9 cellular contexts compared by ENCODE assay signal in genomic region chrX:149550454-149550853, GRCh38. TPM values are rescaled to one million over a fixed set of nuclear protein-coding genes. Genes with fewer than 3 reads are reported as not detected.
A peak's percentile ranks its signal among the peaks of the same experiment; 100 is the strongest.
DNase-seq lines count a peak whose midpoint lies in the region; ATAC-seq, FAIRE-seq and TF ChIP-seq lines count a peak whose summit lies in the region.
"Not testable (repeated sequence)": the region's sequence is repeated elsewhere in the genome, so short reads cannot be mapped to it uniquely, and the experiment has no call there.
"Had no signal": no experiment of that assay in that cellular context is flagged by ENCODE, and none has a peak within 500 bp of the region (broad histone marks: within the 10 kb centered on the region; RNA-seq: fewer than 3 reads in every experiment).

No MANE protein-coding gene starts in this region.

- not testable (repeated sequence) for H2BK5ac ChIP-seq in H1 (ENCODE audit: low read depth, low read length)

- H3K27ac Mint-ChIP-seq in activated CD8-positive, alpha-beta T cell treated with anti-CD3 and anti-CD28 coated beads for 36 hours = peak overlapping the region; percentile 49
- H3K27ac Mint-ChIP-seq in activated naive CD4-positive, alpha-beta T cell treated with anti-CD3 and anti-CD28 coated beads, Interleukin-2, amount 10 ng/mL, durations not matched to agents 7 days and 5 days = peak overlapping the region; percentile 28
- H3K27ac Mint-ChIP-seq in natural killer cell treated with Interleukin-12 subunit alpha and Interleukin-12 subunit beta and Interleukin-15 and Interleukin-18, amount 100 ng/mL, for 72 hours = not testable (repeated sequence)

- not testable (repeated sequence) for H3K27ac ChIP-seq in H1 (ENCODE audit: low read depth, low read length)

- not testable (repeated sequence) for H3K4me3 Mint-ChIP-seq in activated CD8-positive, alpha-beta T cell treated with anti-CD3 and anti-CD28 coated beads for 36 hours; activated naive CD4-positive, alpha-beta T cell treated with anti-CD3 and anti-CD28 coated beads, Interleukin-2, amount 10 ng/mL, durations not matched to agents 7 days and 5 days; natural killer cell treated with Interleukin-12 subunit alpha and Interleukin-12 subunit beta and Interleukin-15 and Interleukin-18, amount 100 ng/mL, for 72 hours

- H3K4me1 Mint-ChIP-seq in activated CD8-positive, alpha-beta T cell treated with anti-CD3 and anti-CD28 coated beads for 36 hours (ENCODE audit: low read depth); activated naive CD4-positive, alpha-beta T cell treated with anti-CD3 and anti-CD28 coated beads, Interleukin-2, amount 10 ng/mL, durations not matched to agents 7 days and 5 days; natural killer cell treated with Interleukin-12 subunit alpha and Interleukin-12 subunit beta and Interleukin-15 and Interleukin-18, amount 100 ng/mL, for 72 hours (ENCODE audit: low read depth in 2 of 2): not testable (repeated sequence)

- not testable (repeated sequence) for H2AFZ ChIP-seq in H1 (ENCODE audit: low read length)

- H2BK12ac ChIP-seq in H1 (ENCODE audit: low read depth, low read length) = not testable (repeated sequence)

- not testable (repeated sequence) for DNase-seq in GM18507 (ENCODE audit: extremely low spot score, insufficient read length, low read depth); H1 (ENCODE audit: low read depth in 1 of 2, low spot score in 2 of 2); natural killer cell treated with Interleukin-12 subunit alpha and Interleukin-12 subunit beta and Interleukin-15 and Interleukin-18, amount 100 ng/mL, for 72 hours (ENCODE audit: low spot score)
- peak; percentile 30 for DNase-seq in activated CD8-positive, alpha-beta T cell treated with anti-CD3 and anti-CD28 coated beads for 36 hours
- peak; percentile 32 for DNase-seq in activated naive CD4-positive, alpha-beta T cell treated with anti-CD3 and anti-CD28 coated beads, Interleukin-2, amount 10 ng/mL, durations not matched to agents 7 days and 5 days

- H2BK120ac ChIP-seq in H1 (replicated peaks; ENCODE audit: low read depth, low read length) = not testable (repeated sequence)

- H3K4me1 ChIP-seq in H1 (replicated peaks in 1 of 4; ENCODE audit: control insufficient read depth in 3 of 4, insufficient read depth in 4 of 4, low read length in 3 of 4) = not testable (repeated sequence)

- POLR2A ChIA-PET in activated CD8-positive, alpha-beta T cell treated with anti-CD3 and anti-CD28 coated beads for 36 hours (lab: Charles Lee); H1 (lab: Charles Lee; ENCODE audit: partially characterized antibody): not testable (repeated sequence)

- H3K79me2 ChIP-seq in H1 (ENCODE audit: control insufficient read depth in 1 of 2, insufficient read depth in 2 of 2, low read length in 2 of 2) = not testable (repeated sequence)

- not testable (repeated sequence) for H3K27me3 Mint-ChIP-seq in activated CD8-positive, alpha-beta T cell treated with anti-CD3 and anti-CD28 coated beads for 36 hours; activated naive CD4-positive, alpha-beta T cell treated with anti-CD3 and anti-CD28 coated beads, Interleukin-2, amount 10 ng/mL, durations not matched to agents 7 days and 5 days; natural killer cell treated with Interleukin-12 subunit alpha and Interleukin-12 subunit beta and Interleukin-15 and Interleukin-18, amount 100 ng/mL, for 72 hours

- not testable (repeated sequence) for H4K8ac ChIP-seq in H1 (ENCODE audit: extremely low read depth, insufficient read depth, low read length)

- H3K9ac ChIP-seq in H1 (replicated peaks in 1 of 4; ENCODE audit: extremely low read depth in 1 of 4, low read depth in 3 of 4, low read length in 3 of 4) = not testable (repeated sequence)

- no CpG with 5 or more reads among the region's 1 CpG for WGBS in H1 (ENCODE audit: extremely low coverage in 1 of 2, insufficient coverage in 1 of 2, insufficient read length in 1 of 2, insufficient replicate concordance in 2 of 2, low coverage in 1 of 2, low lambda C conversion rate in 2 of 2, missing lambda C conversion rate in 1 of 2), 2 experiments

- not testable (repeated sequence) for H3K18ac ChIP-seq in H1 (ENCODE audit: extremely low read depth, low read length)

- H3K36me3 ChIP-seq in H1 (ENCODE audit: control insufficient read depth in 2 of 4, insufficient read depth in 4 of 4, low read length in 3 of 4) = not testable (repeated sequence)

- H3K56ac ChIP-seq in H1 (replicated peaks; ENCODE audit: insufficient read length, low read depth, low read length) = not testable (repeated sequence)

- intact Hi-C loops in activated CD8-positive, alpha-beta T cell treated with anti-CD3 and anti-CD28 coated beads for 36 hours (cut with micrococcal nuclease) = not testable (repeated sequence)

- H3K4me2 ChIP-seq in H1 (ENCODE audit: insufficient read depth in 1 of 2, low read depth in 2 of 2, low read length in 2 of 2) = not testable (repeated sequence)

- H3K14ac ChIP-seq in H1 (ENCODE audit: insufficient read length) = not testable (repeated sequence)

- H3K79me1 ChIP-seq in H1 (ENCODE audit: low read depth, low read length) = not testable (repeated sequence)

- H3K23ac ChIP-seq in H1 (ENCODE audit: insufficient read length) = not testable (repeated sequence)

- H3K9me3 Mint-ChIP-seq in activated CD8-positive, alpha-beta T cell treated with anti-CD3 and anti-CD28 coated beads for 36 hours; activated naive CD4-positive, alpha-beta T cell treated with anti-CD3 and anti-CD28 coated beads, Interleukin-2, amount 10 ng/mL, durations not matched to agents 7 days and 5 days; natural killer cell treated with Interleukin-12 subunit alpha and Interleukin-12 subunit beta and Interleukin-15 and Interleukin-18, amount 100 ng/mL, for 72 hours: not testable (repeated sequence)

- peak; percentile 29 for ATAC-seq in activated CD8-positive, alpha-beta T cell treated with anti-CD3 and anti-CD28 coated beads for 36 hours
- peak; percentile 55 to 65 for ATAC-seq in natural killer cell treated with Interleukin-12 subunit alpha and Interleukin-12 subunit beta and Interleukin-15 and Interleukin-18, amount 100 ng/mL, for 72 hours

- TF ChIP-seq RAD21 in H1 (IDR thresholded peaks at IDR 0.05 in 1 of 2, conservative IDR thresholded peaks at IDR 0.05 in 1 of 2; ENCODE audit: low read depth in 2 of 2, low read length in 2 of 2) = not testable (repeated sequence)

- not testable (repeated sequence) for H2BK20ac ChIP-seq in H1 (ENCODE audit: low read length)

- H3K4me3 ChIP-seq in H1 (ENCODE audit: extremely low read depth in 1 of 4, insufficient read depth in 2 of 4, low read depth in 3 of 4, low read length in 4 of 4) = not testable (repeated sequence)

- not testable (repeated sequence) for H3K36me3 Mint-ChIP-seq in activated CD8-positive, alpha-beta T cell treated with anti-CD3 and anti-CD28 coated beads for 36 hours (ENCODE audit: low read depth); activated naive CD4-positive, alpha-beta T cell treated with anti-CD3 and anti-CD28 coated beads, Interleukin-2, amount 10 ng/mL, durations not matched to agents 7 days and 5 days; natural killer cell treated with Interleukin-12 subunit alpha and Interleukin-12 subunit beta and Interleukin-15 and Interleukin-18, amount 100 ng/mL, for 72 hours

- not testable (repeated sequence) for H2BK15ac ChIP-seq in H1 (ENCODE audit: low read length)

- H3K27me3 ChIP-seq in H1 (replicated peaks in 1 of 4; ENCODE audit: control insufficient read depth in 3 of 4, extremely low read depth in 1 of 4, insufficient read depth in 3 of 4, low read length in 3 of 4) = not testable (repeated sequence)

- not testable (repeated sequence) for H2AK5ac ChIP-seq in H1 (ENCODE audit: low read depth, low read length)

- TF ChIP-seq EP300 in H1 (IDR thresholded peaks at IDR 0.05; ENCODE audit: borderline replicate concordance in 1 of 2, low read depth in 2 of 2, low read length in 2 of 2) = not testable (repeated sequence)

- not testable (repeated sequence) for H4K5ac ChIP-seq in H1 (ENCODE audit: insufficient read length, low read depth, low read length)

- TF ChIP-seq POLR2A in H1 (IDR thresholded peaks at IDR 0.05; ENCODE audit: control extremely low read depth in 1 of 2, low read depth in 2 of 2, low read length in 2 of 2) = not testable (repeated sequence)

- TF ChIP-seq CTCF in activated CD8-positive, alpha-beta T cell treated with anti-CD3 and anti-CD28 coated beads for 36 hours (IDR thresholded peaks at IDR 0.05); H1 (IDR thresholded peaks at IDR 0.05; ENCODE audit: control extremely low read depth in 1 of 3, insufficient read depth in 1 of 3, low read depth in 1 of 3, low read length in 3 of 3): not testable (repeated sequence)

- not testable (repeated sequence) for H4K20me1 ChIP-seq in H1 (replicated peaks in 1 of 2; ENCODE audit: control insufficient read depth in 1 of 2, insufficient read depth in 2 of 2, low read length in 2 of 2)

- H3K4ac ChIP-seq in H1 (replicated peaks; ENCODE audit: insufficient read length, low read depth, low read length) = not testable (repeated sequence)

- H3K9me3 ChIP-seq in H1 (ENCODE audit: insufficient read depth in 2 of 2, low read depth in 1 of 2, low read length in 1 of 2) = not testable (repeated sequence)

- FAIRE-seq in GM18507 (lab: Jason Lieb, UNC) (peak; percentile 55), H1 (lab: Jason Lieb, UNC) (peak; percentile 94)

- H4K91ac ChIP-seq in H1 (replicated peaks; ENCODE audit: insufficient read length, low read length) = not testable (repeated sequence)

- CTCF ChIA-PET in activated CD8-positive, alpha-beta T cell treated with anti-CD3 and anti-CD28 coated beads for 36 hours (lab: Charles Lee); activated naive CD4-positive, alpha-beta T cell treated with anti-CD3 and anti-CD28 coated beads, Interleukin-2, amount 10 ng/mL, durations not matched to agents 7 days and 5 days (lab: Charles Lee); H1 (lab: Charles Lee; ENCODE audit: partially characterized antibody): not testable (repeated sequence)

- not testable (repeated sequence) for H3K23me2 ChIP-seq in H1 (ENCODE audit: low read depth, low read length)

RNA-seq across cellular contexts. Expression of gene HSFX3, which starts 0.7 kb away (rescaled TPM):
- total RNA-seq in activated CD8-positive, alpha-beta T cell treated with anti-CD3 and anti-CD28 coated beads for 36 hours = not detected
- total RNA-seq in H1 (2021; fragmentation: NEBNext Ultra II Directional; extraction: Animal tissue kit (Norgen Biotek cat#: 25700)) = not detected in 2 replicates
- not detected in 2 replicates for polyA plus RNA-seq in H1 (2011; rRNA removed)
- polyA plus RNA-seq in H1 (2011; cell fraction: cytosol; rRNA removed) = not detected
- not detected for polyA plus RNA-seq in H1 (2011; cell fraction: nucleus; rRNA removed)
- not detected in 4 replicates for polyA plus RNA-seq in H1 (2012, experiment 1 of 2)
- polyA plus RNA-seq in H1 (2012, experiment 2 of 2) = not detected
- polyA plus RNA-seq in H1 (2013, experiment 1 of 2) = not detected
- polyA plus RNA-seq in H1 (2013, experiment 2 of 2) = not detected
- not detected in 2 replicates for polyA minus RNA-seq in H1 (2011; rRNA and poly(A)+ RNA removed)
- polyA minus RNA-seq in H1 (2011; cell fraction: cytosol; rRNA and poly(A)+ RNA removed) = not detected
- not detected for polyA minus RNA-seq in H1 (2011; cell fraction: nucleus; rRNA and poly(A)+ RNA removed)
- total RNA-seq in natural killer cell treated with Interleukin-12 subunit alpha and Interleukin-12 subunit beta and Interleukin-15 and Interleukin-18, amount 100 ng/mL, for 72 hours = not detected
- total RNA-seq: CD4-positive, alpha-beta memory T cell; H4; IMR-90 had no signal
- polyA plus RNA-seq: A549; CD4-positive, alpha-beta memory T cell; IMR-90 had no signal

RNA-seq across cellular contexts. Expression of gene EOLA1, which starts 9.6 kb away (rescaled TPM):
- total RNA-seq in activated CD8-positive, alpha-beta T cell treated with anti-CD3 and anti-CD28 coated beads for 36 hours = 10 to 100 TPM; 60.3 to 60.7 TPM
- 7.2 and 7.6 TPM in 2 replicates for total RNA-seq in H1 (2021; fragmentation: NEBNext Ultra II Directional; extraction: Animal tissue kit (Norgen Biotek cat#: 25700))
- polyA plus RNA-seq in H1 (2011; rRNA removed) = 3.3 and 5.4 TPM in 2 replicates
- 5.1 TPM for polyA plus RNA-seq in H1 (2011; cell fraction: cytosol; rRNA removed)
- polyA plus RNA-seq in H1 (2011; cell fraction: nucleus; rRNA removed) = 5.3 TPM
- polyA plus RNA-seq in H1 (2012, experiment 1 of 2) = 6.4 to 8.1 TPM (median 7.5 TPM) in 4 replicates
- 7.9 TPM for polyA plus RNA-seq in H1 (2012, experiment 2 of 2)
- 3.1 TPM for polyA plus RNA-seq in H1 (2013, experiment 1 of 2)
- polyA plus RNA-seq in H1 (2013, experiment 2 of 2) = 3.1 TPM
- 4.7 and 12.0 TPM in 2 replicates for polyA minus RNA-seq in H1 (2011; rRNA and poly(A)+ RNA removed)
- 4.6 TPM for polyA minus RNA-seq in H1 (2011; cell fraction: cytosol; rRNA and poly(A)+ RNA removed)
- polyA minus RNA-seq in H1 (2011; cell fraction: nucleus; rRNA and poly(A)+ RNA removed) = 6.5 TPM
- total RNA-seq in natural killer cell treated with Interleukin-12 subunit alpha and Interleukin-12 subunit beta and Interleukin-15 and Interleukin-18, amount 100 ng/mL, for 72 hours = 10 to 100 TPM; 32.1 to 35.0 TPM

RNA-seq across cellular contexts. Expression of gene MAGEA9B, which starts 36.8 kb away (rescaled TPM):
- not detected for total RNA-seq in activated CD8-positive, alpha-beta T cell treated with anti-CD3 and anti-CD28 coated beads for 36 hours
- total RNA-seq in H1 (2021; fragmentation: NEBNext Ultra II Directional; extraction: Animal tissue kit (Norgen Biotek cat#: 25700)) = not detected in 2 replicates
- 0.06 and 0.35 TPM in 2 replicates for polyA plus RNA-seq in H1 (2011; rRNA removed)
- not detected for polyA plus RNA-seq in H1 (2011; cell fraction: cytosol; rRNA removed)
- 0.20 TPM for polyA plus RNA-seq in H1 (2011; cell fraction: nucleus; rRNA removed)
- polyA plus RNA-seq in H1 (2012, experiment 1 of 2) = not detected in 4 replicates
- polyA plus RNA-seq in H1 (2012, experiment 2 of 2) = not detected
- polyA plus RNA-seq in H1 (2013, experiment 1 of 2) = 0.08 TPM
- polyA plus RNA-seq in H1 (2013, experiment 2 of 2) = not detected
- polyA minus RNA-seq in H1 (2011; rRNA and poly(A)+ RNA removed) = not detected in 2 replicates
- not detected for polyA minus RNA-seq in H1 (2011; cell fraction: cytosol; rRNA and poly(A)+ RNA removed)
- not detected for polyA minus RNA-seq in H1 (2011; cell fraction: nucleus; rRNA and poly(A)+ RNA removed)
- total RNA-seq in natural killer cell treated with Interleukin-12 subunit alpha and Interleukin-12 subunit beta and Interleukin-15 and Interleukin-18, amount 100 ng/mL, for 72 hours = not detected
- total RNA-seq: CD4-positive, alpha-beta memory T cell; H4; IMR-90 had no signal
- polyA plus RNA-seq: CD4-positive, alpha-beta memory T cell; IMR-90 had no signal

RNA-seq across cellular contexts. Expression of gene HSFX2, which starts 44.7 kb away (rescaled TPM):
- total RNA-seq in activated CD8-positive, alpha-beta T cell treated with anti-CD3 and anti-CD28 coated beads for 36 hours = not detected
- not detected in 2 replicates for total RNA-seq in H1 (2021; fragmentation: NEBNext Ultra II Directional; extraction: Animal tissue kit (Norgen Biotek cat#: 25700))
- polyA plus RNA-seq in H1 (2011; rRNA removed) = 0.17 and 0.49 TPM in 2 replicates
- 0.06 TPM for polyA plus RNA-seq in H1 (2011; cell fraction: cytosol; rRNA removed)
- 0.54 TPM for polyA plus RNA-seq in H1 (2011; cell fraction: nucleus; rRNA removed)
- 0.33 to 0.41 TPM in 2 of 4 replicates, not detected in the others for polyA plus RNA-seq in H1 (2012, experiment 1 of 2)
- 0.16 TPM for polyA plus RNA-seq in H1 (2012, experiment 2 of 2)
- polyA plus RNA-seq in H1 (2013, experiment 1 of 2) = 0.26 TPM
- polyA plus RNA-seq in H1 (2013, experiment 2 of 2) = 0.39 TPM
- 0.22 TPM in 1 of 2 replicates, not detected in the other for polyA minus RNA-seq in H1 (2011; rRNA and poly(A)+ RNA removed)
- not detected for polyA minus RNA-seq in H1 (2011; cell fraction: cytosol; rRNA and poly(A)+ RNA removed)
- not detected for polyA minus RNA-seq in H1 (2011; cell fraction: nucleus; rRNA and poly(A)+ RNA removed)
- total RNA-seq in natural killer cell treated with Interleukin-12 subunit alpha and Interleukin-12 subunit beta and Interleukin-15 and Interleukin-18, amount 100 ng/mL, for 72 hours = under 1 TPM in 1 of 2 donors, not detected in 1; 0.45 TPM
- total RNA-seq: H4, IMR-90 had no signal

RNA-seq across cellular contexts. Expression of gene IDS, which starts 45.3 kb away (rescaled TPM):
- 10 to 100 TPM; 44.8 to 50.6 TPM for total RNA-seq in activated CD8-positive, alpha-beta T cell treated with anti-CD3 and anti-CD28 coated beads for 36 hours
- 18.0 and 19.9 TPM in 2 replicates for total RNA-seq in H1 (2021; fragmentation: NEBNext Ultra II Directional; extraction: Animal tissue kit (Norgen Biotek cat#: 25700))
- 17.9 and 20.7 TPM in 2 replicates for polyA plus RNA-seq in H1 (2011; rRNA removed)
- polyA plus RNA-seq in H1 (2011; cell fraction: cytosol; rRNA removed) = 13.1 TPM
- 61.6 TPM for polyA plus RNA-seq in H1 (2011; cell fraction: nucleus; rRNA removed)
- polyA plus RNA-seq in H1 (2012, experiment 1 of 2) = 13.3 to 19.4 TPM (median 15.5 TPM) in 4 replicates
- 8.5 TPM for polyA plus RNA-seq in H1 (2012, experiment 2 of 2)
- 23.0 TPM for polyA plus RNA-seq in H1 (2013, experiment 1 of 2)
- 19.6 TPM for polyA plus RNA-seq in H1 (2013, experiment 2 of 2)
- 31.2 and 54.4 TPM in 2 replicates for polyA minus RNA-seq in H1 (2011; rRNA and poly(A)+ RNA removed)
- polyA minus RNA-seq in H1 (2011; cell fraction: cytosol; rRNA and poly(A)+ RNA removed) = 16.1 TPM
- polyA minus RNA-seq in H1 (2011; cell fraction: nucleus; rRNA and poly(A)+ RNA removed) = 42.4 TPM
- 100 to 1,000 TPM in 1 of 2 donors, 10 to 100 TPM in 1; 96.0 to 129 TPM for total RNA-seq in natural killer cell treated with Interleukin-12 subunit alpha and Interleukin-12 subunit beta and Interleukin-15 and Interleukin-18, amount 100 ng/mL, for 72 hours
